Comparison of ENCODE assay signal across 13 cellular contexts in genomic region chr2:133247613-133248012, GRCh38.
A peak's percentile ranks its signal among the peaks of the same experiment; 100 is the strongest.
DNase-seq lines count a peak whose midpoint lies in the region; ATAC-seq and TF ChIP-seq lines count a peak whose summit lies in the region.
"Had no signal": no experiment of that assay in that cellular context is flagged by ENCODE, and none has a peak within 500 bp of the region (broad histone marks: within the 10 kb centered on the region; RNA-seq: fewer than 3 reads in every experiment).

No MANE protein-coding gene starts in this region.

- in situ Hi-C loops in IMR-90 (cut with MboI; ENCODE audit: low sequenced_read_pairs): no loop called here

- peak overlapping the region; percentile 34 for H2BK5ac ChIP-seq in IMR-90 (ENCODE audit: low read depth, low read length, poor library complexity, severe bottlenecking)

- peak overlapping the region; percentile 53; the same call in 1 of the 2 replicates for H3K18ac ChIP-seq in IMR-90 (ENCODE audit: low read depth, low read length)

- no peak overlapping the region for H2AK5ac ChIP-seq in IMR-90 (ENCODE audit: low read depth, low read length)

- no peaks in the 10 kb centered on the region for H3K27me3 ChIP-seq in IMR-90 (ENCODE audit: control insufficient read depth, insufficient read depth, low read length)
- H3K27me3 ChIP-seq in fibroblast of lung (ENCODE audit: control insufficient read depth, insufficient read depth, low read length): no peaks in the 10 kb centered on the region
- H3K27me3 ChIP-seq in uterus: no peaks in the 10 kb centered on the region
- H3K27me3 ChIP-seq: dorsolateral prefrontal cortex had no signal

- H2BK120ac ChIP-seq in IMR-90 (ENCODE audit: low read depth, low read length): peak overlapping the region; percentile 68; the same call in 1 of the 2 replicates

- H2BK20ac ChIP-seq in IMR-90 (ENCODE audit: low read depth, low read length): 0 out of 2 replicates have a peak overlapping the region, but pooled peaks have one; percentile 22

- H3K9me3 ChIP-seq in IMR-90 (ENCODE audit: control insufficient read depth, insufficient read depth, low read length) (no peaks in the 10 kb centered on the region), fibroblast of lung (ENCODE audit: control insufficient read depth, insufficient read depth, low read depth, low read length) (no peaks in the 10 kb centered on the region), uterus (no peaks in the 10 kb centered on the region)

- peak; percentile 51 for DNase-seq in SIG-M5 treated with dmso at 0.1 percent for 504 hours (lab: John Stamatoyannopoulos, UW; ENCODE audit: unreplicated experiment)
- no peak for DNase-seq in SIG-M5 (lab: John Stamatoyannopoulos, UW)
- peak; percentile 29 for DNase-seq in IMR-90
- DNase-seq in fibroblast of lung (ENCODE audit: low read depth in 2 of 2): no peak
- DNase-seq in uterus: no peak
- no peak for DNase-seq in cerebellum (ENCODE audit: low spot score)
- DNase-seq in HuH-7 (ENCODE audit: low spot score): no peak
- DNase-seq: activated CD4-positive, alpha-beta T cell treated with anti-CD3 and anti-CD28 coated beads for 36 hours; activated naive CD4-positive, alpha-beta T cell treated with anti-CD3 and anti-CD28 coated beads, Interleukin-2, amount 10 ng/mL, durations not matched to agents 7 days and 5 days; PC-9; stimulated activated CD4-positive, alpha-beta T cell treated with anti-CD3 and anti-CD28 coated beads, Interleukin-2, amount 100 ng/mL, for 48 hours had no signal

- BruUV-seq in IMR-90 (replicated peaks; lab: Mats Ljungman, UMichigan): no TSS peak

- no peak overlapping the region for H3K4me2 ChIP-seq in IMR-90 (ENCODE audit: low read depth, low read length)
- H3K4me2 ChIP-seq in fibroblast of lung (ENCODE audit: extremely low read depth, insufficient read depth, low read length): no peak overlapping the region
- H3K4me2 ChIP-seq: PC-9 had no signal

- H3K4me3 ChIP-seq in IMR-90 (ENCODE audit: insufficient read depth, low read depth, low read length) (no peak overlapping the region), fibroblast of lung (replicated peaks in 1 of 4; ENCODE audit: control extremely low read depth in 1 of 4, insufficient read depth in 1 of 4, low read depth in 3 of 4, low read length in 4 of 4) (no peak overlapping the region), uterus (no peak overlapping the region)
- H3K4me3 ChIP-seq: dorsolateral prefrontal cortex, PC-9 had no signal

- POLR2A ChIA-PET in IMR-90 (lab: Charles Lee; ENCODE audit: unreplicated experiment): no interaction called here

- peak overlapping the region; percentile 84; the same call in 1 of the 2 replicates for H4K5ac ChIP-seq in IMR-90 (ENCODE audit: low read depth, low read length)

- H2AFZ ChIP-seq in IMR-90 (replicated peaks; ENCODE audit: low read length, poor library complexity): no peak overlapping the region
- H2AFZ ChIP-seq in fibroblast of lung (ENCODE audit: low read length): peak overlapping the region; percentile 37
- H2AFZ ChIP-seq: PC-9 had no signal

- intact Hi-C loops in IMR-90 (cut with micrococcal nuclease): no loop called here
- intact Hi-C loops in uterus (cut with DNase I; ENCODE audit: low total_unique reads): no loop called here

- H3K27ac ChIP-seq in IMR-90 (ENCODE audit: insufficient read depth, low read length): no peak overlapping the region
- peak overlapping the region; percentile 10 for H3K27ac ChIP-seq in fibroblast of lung (ENCODE audit: insufficient read depth, low read length)
- H3K27ac ChIP-seq in uterus: no peak overlapping the region
- H3K27ac ChIP-seq: PC-9 had no signal

- H3K36me3 ChIP-seq in IMR-90 (ENCODE audit: control insufficient read depth, insufficient read depth, low read length) (peaks cover 3% of the 10 kb centered on the region; the same call in 1 of the 2 replicates), fibroblast of lung (ENCODE audit: control insufficient read depth, insufficient read depth, low read length) (no peaks in the 10 kb centered on the region), uterus (no peaks in the 10 kb centered on the region)

- ATAC-seq in IMR-90 (ENCODE audit: low read depth) (peak; percentile 45), HG03520 (IDR thresholded peaks at IDR 0.05; ENCODE audit: unreplicated experiment) (no peak)
- ATAC-seq: activated CD4-positive, alpha-beta T cell treated with anti-CD3 and anti-CD28 coated beads for 36 hours had no signal

- CTCF ChIA-PET in IMR-90 (lab: Yijun Ruan, JAX): interaction anchor here (0.6 kb wide), 1 partner anchor 153 kb away, joined by 3 read pairs; no protein-coding TSS in a partner anchor

- no peaks in the 10 kb centered on the region for H4K20me1 ChIP-seq in IMR-90 (ENCODE audit: insufficient read depth, low read length)
- H4K20me1 ChIP-seq in fibroblast of lung (ENCODE audit: control insufficient read depth, extremely low read depth, insufficient read depth, low read length): no peaks in the 10 kb centered on the region

- peak overlapping the region; percentile 11; the same call in 1 of the 2 replicates for H3K4ac ChIP-seq in IMR-90 (ENCODE audit: low read depth, low read length)

- no peak for TF ChIP-seq RAD21 in IMR-90 (IDR thresholded peaks at IDR 0.05; ENCODE audit: low read length)

- dilution Hi-C loops in IMR-90 (cut with HindIII; ENCODE audit: low sequenced_read_pairs, unreplicated experiment): no loop called here

- peak overlapping the region; percentile 19; the same call in 2 of the 3 replicates for H2BK15ac ChIP-seq in IMR-90 (ENCODE audit: low read depth, low read length)

- H3K79me2 ChIP-seq in fibroblast of lung (ENCODE audit: control insufficient read depth, insufficient read depth, low read length): peaks cover 5% of the 10 kb centered on the region

- H3K9me1 ChIP-seq in IMR-90 (ENCODE audit: insufficient read depth, low read length): peaks cover 14% of the 10 kb centered on the region

- H3K4me1 ChIP-seq in IMR-90 (ENCODE audit: control insufficient read depth, insufficient read depth, low read length) (peaks cover 10% of the 10 kb centered on the region), fibroblast of lung (ENCODE audit: control insufficient read depth, extremely low read depth, insufficient read depth, low read length) (peaks cover 4% of the 10 kb centered on the region), uterus (no peaks in the 10 kb centered on the region)

- H3K79me1 ChIP-seq in IMR-90 (ENCODE audit: low read depth in 1 of 2, low read length in 2 of 2): peaks cover 41 to 76% of the 10 kb centered on the region in 2 experiments

- no peak for TF ChIP-seq POLR2A in IMR-90 (IDR thresholded peaks at IDR 0.05; ENCODE audit: low read depth, low read length)
- no peak for TF ChIP-seq POLR2A in uterus (IDR thresholded peaks at IDR 0.05)

- TF ChIP-seq CTCF in IMR-90 (conservative IDR thresholded peaks at IDR 0.05; ENCODE audit: low read depth, low read length) (no peak), fibroblast of lung (conservative IDR thresholded peaks at IDR 0.05 in 1 of 2, IDR thresholded peaks at IDR 0.05 in 1 of 2; ENCODE audit: low read depth in 1 of 2, low read length in 2 of 2) (no peak), uterus (IDR thresholded peaks at IDR 0.05) (no peak)

- no CpG with 5 or more reads among the region's 2 CpGs for WGBS in IMR-90 (ENCODE audit: extremely low coverage in 2 of 2, insufficient read length in 1 of 2), 2 experiments

- H4K91ac ChIP-seq in IMR-90 (ENCODE audit: insufficient read depth, low read depth, low read length): peak overlapping the region; percentile 65; the same call in 1 of the 2 replicates

- no peak overlapping the region for H3K56ac ChIP-seq in IMR-90 (ENCODE audit: extremely low read depth, insufficient read depth, low read length)

- peak overlapping the region; percentile 43; the same call in 1 of the 2 replicates for H3K14ac ChIP-seq in IMR-90 (replicated peaks; ENCODE audit: low read depth, low read length)

- H2AK9ac ChIP-seq in IMR-90 (replicated peaks; ENCODE audit: low read depth, low read length, poor library complexity): no peak overlapping the region

- peak overlapping the region; percentile 33 for H3K23ac ChIP-seq in IMR-90 (ENCODE audit: low read depth, low read length)

- no peak overlapping the region for H3K9ac ChIP-seq in IMR-90 (ENCODE audit: low read depth, low read length)
- H3K9ac ChIP-seq in fibroblast of lung (ENCODE audit: insufficient read depth, low read length): no peak overlapping the region

- H4K8ac ChIP-seq in IMR-90 (ENCODE audit: low read depth in 2 of 2, low read length in 2 of 2): peak overlapping the region; percentile 0 to 28; a peak in 1 of 4 replicates

TF ChIP-seq in IMR-90, 13 proteins besides CTCF, POLR2A, EP300 and RAD21:
- TF ChIP-seq USF2 (IDR thresholded peaks at IDR 0.05; ENCODE audit: low read depth, low read length) (0 out of 2 replicates have a peak, but pooled peaks have one; percentile 3), ELK1 (IDR thresholded peaks at IDR 0.05; ENCODE audit: borderline replicate concordance, low read depth, low read length) (no peak), MAFK (IDR thresholded peaks at IDR 0.05; ENCODE audit: low read depth, low read length) (no peak)
TF ChIP-seq in IMR-90: peak in this region for 1.

Comparison
In these comparisons a context has a peak if more than half of its experiments do, and no peak if none do; other contexts are left out.
1. DNase-seq: peak in SIG-M5 treated with dmso at 0.1 percent for 504 hours (single experiment) and IMR-90 (single experiment); none in SIG-M5 (single experiment), fibroblast of lung (0 of 2), uterus (0 of 2), cerebellum (single experiment) and HuH-7 (single experiment).